In genomic region chr13:98290261-98290660, GRCh38 we compare ENCODE assay signal across 8 cellular contexts.
"Had no signal": no experiment of that assay in that cellular context is flagged by ENCODE, and none has a peak within 500 bp of the region (broad histone marks: within the 10 kb centered on the region; RNA-seq: fewer than 3 reads in every experiment).

No MANE protein-coding gene starts in this region.

- ATAC-seq: GM23338, HCT116, K562 had no signal

- H3K4me3 ChIP-seq: GM23338, HAP-1, K562 had no signal

- DNase-seq: H7, IMR-90, KG1 had no signal

- H3K4me2 ChIP-seq: GM23338 had no signal

- H3K9me3 ChIP-seq: HAP-1 had no signal

- H3K36me3 ChIP-seq: HAP-1 had no signal

- H3K27ac ChIP-seq: HL-60 had no signal

- FAIRE-seq: K562 had no signal

- H2AFZ ChIP-seq: GM23338 had no signal
